Comparison of ENCODE assay signal across 1 cellular context in genomic region chr2:219510512-219511135, GRCh38.
TF ChIP-seq lines count a peak whose summit lies in the region.

No MANE protein-coding gene starts in this region.

TF ChIP-seq in IMR-90, 13 proteins besides CTCF, POLR2A, EP300 and RAD21:
- no peak for TF ChIP-seq RCOR1 (IDR thresholded peaks at IDR 0.05; ENCODE audit: insufficient replicate concordance, low read length)
- no peak for TF ChIP-seq CHD1 (IDR thresholded peaks at IDR 0.05; ENCODE audit: low read depth, low read length)
- no peak for TF ChIP-seq RFX5 (IDR thresholded peaks at IDR 0.05; ENCODE audit: low read depth, low read length)
- TF ChIP-seq MAZ (IDR thresholded peaks at IDR 0.05; ENCODE audit: borderline replicate concordance, low read depth, low read length): no peak
- no peak for TF ChIP-seq ELK1 (IDR thresholded peaks at IDR 0.05; ENCODE audit: borderline replicate concordance, low read depth, low read length)
- TF ChIP-seq MXI1 (IDR thresholded peaks at IDR 0.05; ENCODE audit: borderline replicate concordance, low read depth, low read length): no peak
- TF ChIP-seq SMC3 (IDR thresholded peaks at IDR 0.05; ENCODE audit: low read depth, low read length): no peak
- no peak for TF ChIP-seq NFE2L2 (IDR thresholded peaks at IDR 0.05; ENCODE audit: low read depth, low read length)
